In the genomic region with DNA sequence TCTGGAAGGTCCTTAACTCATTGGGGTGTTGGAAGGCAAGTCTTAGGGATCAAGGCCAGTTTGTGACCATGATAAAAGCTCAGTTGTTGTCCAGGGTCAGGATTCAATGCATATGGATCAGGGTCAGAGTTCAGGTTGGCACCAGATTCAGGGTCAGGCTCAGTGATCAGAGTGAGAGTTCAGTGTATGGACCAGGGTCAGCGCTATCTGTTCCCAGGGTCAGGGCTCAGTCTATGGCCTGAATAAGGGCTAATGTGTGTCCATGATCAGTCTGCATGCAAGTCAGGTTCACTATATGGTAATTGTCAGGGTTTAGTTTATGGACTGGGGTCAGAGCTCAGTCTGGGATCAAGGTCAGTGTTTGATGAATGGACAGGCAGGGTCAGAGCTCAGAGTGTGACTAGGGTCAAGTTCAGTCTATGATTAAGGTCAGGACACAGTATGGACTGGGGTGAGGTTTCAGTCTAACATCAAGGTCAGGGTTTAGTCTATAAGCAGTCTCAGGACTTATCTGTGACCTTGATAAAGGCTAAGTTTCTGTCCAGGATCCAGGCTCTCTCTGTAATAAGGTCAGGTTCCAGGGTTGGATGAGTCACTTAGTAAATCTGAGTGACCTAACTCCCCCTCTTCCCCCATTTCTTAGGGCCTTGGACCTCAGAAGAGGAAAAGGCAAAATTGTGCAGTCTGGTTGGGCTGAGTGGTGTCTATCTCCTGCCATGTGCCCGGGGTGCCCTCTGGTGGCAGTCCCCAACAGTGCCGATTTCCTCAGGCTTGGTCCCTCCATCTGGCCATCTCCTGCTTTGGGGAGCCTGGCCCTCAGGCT, we compare ENCODE assay signal across 1 cellular context.
TF ChIP-seq lines count a peak whose summit lies in the region.

No MANE protein-coding gene starts in this region.

TF ChIP-seq in A549, 52 proteins besides CTCF, POLR2A, EP300 and RAD21 (continued from another document):
- TF ChIP-seq, protein P1, sequence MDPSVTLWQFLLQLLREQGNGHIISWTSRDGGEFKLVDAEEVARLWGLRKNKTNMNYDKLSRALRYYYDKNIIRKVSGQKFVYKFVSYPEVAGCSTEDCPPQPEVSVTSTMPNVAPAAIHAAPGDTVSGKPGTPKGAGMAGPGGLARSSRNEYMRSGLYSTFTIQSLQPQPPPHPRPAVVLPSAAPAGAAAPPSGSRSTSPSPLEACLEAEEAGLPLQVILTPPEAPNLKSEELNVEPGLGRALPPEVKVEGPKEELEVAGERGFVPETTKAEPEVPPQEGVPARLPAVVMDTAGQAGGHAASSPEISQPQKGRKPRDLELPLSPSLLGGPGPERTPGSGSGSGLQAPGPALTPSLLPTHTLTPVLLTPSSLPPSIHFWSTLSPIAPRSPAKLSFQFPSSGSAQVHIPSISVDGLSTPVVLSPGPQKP (IDR thresholded peaks at IDR 0.05; ENCODE audit: low read depth, low read length), result no peak
- TF ChIP-seq, protein P2, sequence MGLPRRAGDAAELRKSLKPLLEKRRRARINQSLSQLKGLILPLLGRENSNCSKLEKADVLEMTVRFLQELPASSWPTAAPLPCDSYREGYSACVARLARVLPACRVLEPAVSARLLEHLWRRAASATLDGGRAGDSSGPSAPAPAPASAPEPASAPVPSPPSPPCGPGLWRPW (IDR thresholded peaks at IDR 0.05), result no peak
- TF ChIP-seq JUNB (IDR thresholded peaks at IDR 0.05) (no peak), NR3C1 (IDR thresholded peaks at IDR 0.05) (no peak), RARB (CRISPR knock-in tag; IDR thresholded peaks at IDR 0.05) (no peak), NFE2L2 (conservative IDR thresholded peaks at IDR 0.05; ENCODE audit: low read length) (no peak), ZC3H11A (IDR thresholded peaks at IDR 0.05) (no peak), HDAC2 (IDR thresholded peaks at IDR 0.05) (no peak), GATA3 (IDR thresholded peaks at IDR 0.05; ENCODE audit: borderline replicate concordance) (no peak), CHD2 (IDR thresholded peaks at IDR 0.05; ENCODE audit: low read length, partially characterized antibody) (no peak)
TF ChIP-seq in A549: peak in this region for 3.
